Comparison of ENCODE assay signal across 13 cellular contexts in the genomic region with DNA sequence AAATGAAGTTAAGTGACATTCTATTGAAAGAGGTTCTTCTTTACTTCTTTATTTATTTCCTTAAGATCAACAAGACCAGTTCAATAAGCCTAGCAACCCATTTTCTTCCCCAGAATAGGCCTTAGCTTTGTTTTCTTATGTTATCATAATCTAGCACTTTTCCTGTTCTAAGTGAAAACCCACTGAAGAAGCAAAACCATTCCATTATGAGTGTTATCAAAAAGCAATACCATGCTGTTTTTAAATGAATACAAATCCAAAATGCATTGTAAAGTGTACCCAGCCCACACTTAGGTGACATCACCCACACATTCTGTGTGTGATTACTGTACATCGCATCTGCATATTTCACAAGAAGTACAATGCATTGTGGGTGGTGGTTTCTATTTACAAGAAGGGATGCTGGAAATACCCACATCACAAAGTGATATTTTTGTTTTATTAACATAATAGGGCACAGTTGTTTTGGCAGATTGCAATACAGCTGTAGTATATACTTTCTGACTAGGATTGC.
DNase-seq lines count a peak whose midpoint lies in the region; ATAC-seq lines count a peak whose summit lies in the region.
"Had no signal": no experiment of that assay in that cellular context is flagged by ENCODE, and none has a peak within 500 bp of the region (broad histone marks: within the 10 kb centered on the region; RNA-seq: fewer than 3 reads in every experiment).

No MANE protein-coding gene starts in this region.

- no peaks in the 10 kb centered on the region for H3K4me1 ChIP-seq in adipocyte (ENCODE audit: control insufficient read depth, insufficient read depth, low read length)
- H3K4me1 ChIP-seq: parathyroid adenoma, uterus had no signal

- no peak overlapping the region for H3K9ac ChIP-seq in adipocyte (ENCODE audit: low read length)
- H3K9ac ChIP-seq: parathyroid adenoma had no signal

- peak; percentile 33 for DNase-seq in activated CD4-positive, alpha-beta memory T cell treated with anti-CD3 and anti-CD28 coated beads for 36 hours
- DNase-seq in activated CD4-positive, alpha-beta memory T cell treated with anti-CD3 and anti-CD28 coated beads, Interleukin-2, amount 10 ng/mL, durations not matched to agents 7 days and 5 days = no peak
- DNase-seq in adipocyte (ENCODE audit: low read depth) = peak; percentile 30
- DNase-seq in sciatic nerve (ENCODE audit: low spot score) = no peak
- DNase-seq in EL = no peak
- no peak for DNase-seq in cardiac septum (ENCODE audit: low spot score)
- DNase-seq in T-helper 9 cell = no peak
- DNase-seq: NCI-H1417 treated with DMSO at 0.1 percent for 48 hours, uterus had no signal

- H3K27me3 Mint-ChIP-seq in activated CD4-positive, alpha-beta memory T cell treated with anti-CD3 and anti-CD28 coated beads for 36 hours = no peaks in the 10 kb centered on the region
- H3K27me3 Mint-ChIP-seq in activated CD4-positive, alpha-beta memory T cell treated with anti-CD3 and anti-CD28 coated beads, Interleukin-2, amount 10 ng/mL, durations not matched to agents 7 days and 5 days = peaks cover 2% of the 10 kb centered on the region

- no peaks in the 10 kb centered on the region for H3K9me3 ChIP-seq in adipocyte (ENCODE audit: control insufficient read depth, low read length)
- H3K9me3 ChIP-seq: uterus had no signal

- no peaks in the 10 kb centered on the region for H3K36me3 ChIP-seq in adipocyte (ENCODE audit: control insufficient read depth, insufficient read depth, low read length, severe bottlenecking)
- H3K36me3 ChIP-seq: cardiac muscle cell, uterus had no signal

- ATAC-seq in HG03060 (IDR thresholded peaks at IDR 0.05; ENCODE audit: low read depth, unreplicated experiment) (peak; percentile 42), sciatic nerve (peak; percentile 39)

- H3K27me3 ChIP-seq in adipocyte (replicated peaks; ENCODE audit: control insufficient read depth, insufficient read depth, low read length) = no peaks in the 10 kb centered on the region
- H3K27me3 ChIP-seq: cardiac muscle cell, uterus had no signal

- no peak overlapping the region for H3K4me3 ChIP-seq in adipocyte (ENCODE audit: low read length)
- H3K4me3 ChIP-seq: cardiac muscle cell, uterus had no signal

- H3K27ac Mint-ChIP-seq in activated CD4-positive, alpha-beta memory T cell treated with anti-CD3 and anti-CD28 coated beads for 36 hours = peak overlapping the region; percentile 34
- H3K27ac Mint-ChIP-seq in activated CD4-positive, alpha-beta memory T cell treated with anti-CD3 and anti-CD28 coated beads, Interleukin-2, amount 10 ng/mL, durations not matched to agents 7 days and 5 days = no peak overlapping the region
- H3K27ac Mint-ChIP-seq: mesothelial cell of epicardium had no signal

- no peaks in the 10 kb centered on the region for H3K9me3 Mint-ChIP-seq in activated CD4-positive, alpha-beta memory T cell treated with anti-CD3 and anti-CD28 coated beads for 36 hours
- no peaks in the 10 kb centered on the region for H3K9me3 Mint-ChIP-seq in activated CD4-positive, alpha-beta memory T cell treated with anti-CD3 and anti-CD28 coated beads, Interleukin-2, amount 10 ng/mL, durations not matched to agents 7 days and 5 days
- H3K9me3 Mint-ChIP-seq: mesothelial cell of epicardium had no signal

- POLR2A ChIA-PET in activated CD4-positive, alpha-beta memory T cell treated with anti-CD3 and anti-CD28 coated beads for 36 hours (lab: Charles Lee) = no interaction called here
- POLR2A ChIA-PET in activated CD4-positive, alpha-beta memory T cell treated with anti-CD3 and anti-CD28 coated beads, Interleukin-2, amount 10 ng/mL, durations not matched to agents 7 days and 5 days (lab: Charles Lee) = no interaction called here

- intact Hi-C loops in activated CD4-positive, alpha-beta memory T cell treated with anti-CD3 and anti-CD28 coated beads for 36 hours (cut with micrococcal nuclease) = loop anchor here (1.0 to 5.0 kb wide), 6 partner anchors 438 to 1816 kb away; a partner anchor contains a TSS
- intact Hi-C loops in sciatic nerve (cut with DNase I) (loop anchor here (10.0 kb wide), 1 partner anchor 1207 kb away; no protein-coding TSS in a partner anchor), cardiac septum (cut with DNase I) (no loop called here)

- H3K4me1 Mint-ChIP-seq in activated CD4-positive, alpha-beta memory T cell treated with anti-CD3 and anti-CD28 coated beads for 36 hours (ENCODE audit: low read depth) = peaks cover 20% of the 10 kb centered on the region
- H3K4me1 Mint-ChIP-seq in activated CD4-positive, alpha-beta memory T cell treated with anti-CD3 and anti-CD28 coated beads, Interleukin-2, amount 10 ng/mL, durations not matched to agents 7 days and 5 days = peaks cover 11% of the 10 kb centered on the region

- H3K36me3 Mint-ChIP-seq in activated CD4-positive, alpha-beta memory T cell treated with anti-CD3 and anti-CD28 coated beads for 36 hours = no peaks in the 10 kb centered on the region
- no peaks in the 10 kb centered on the region for H3K36me3 Mint-ChIP-seq in activated CD4-positive, alpha-beta memory T cell treated with anti-CD3 and anti-CD28 coated beads, Interleukin-2, amount 10 ng/mL, durations not matched to agents 7 days and 5 days (ENCODE audit: low read depth)
- H3K36me3 Mint-ChIP-seq: mesothelial cell of epicardium had no signal

- H3K4me3 Mint-ChIP-seq in activated CD4-positive, alpha-beta memory T cell treated with anti-CD3 and anti-CD28 coated beads for 36 hours = no peak overlapping the region
- no peak overlapping the region for H3K4me3 Mint-ChIP-seq in activated CD4-positive, alpha-beta memory T cell treated with anti-CD3 and anti-CD28 coated beads, Interleukin-2, amount 10 ng/mL, durations not matched to agents 7 days and 5 days
- H3K4me3 Mint-ChIP-seq: mesothelial cell of epicardium had no signal

- CTCF ChIA-PET in activated CD4-positive, alpha-beta memory T cell treated with anti-CD3 and anti-CD28 coated beads for 36 hours (lab: Charles Lee) = interaction anchor here (0.5 to 3.5 kb wide), 7 partner anchors 37 to 1804 kb away, joined by 3 to 34 read pairs (median 4); no protein-coding TSS in a partner anchor
- CTCF ChIA-PET in activated CD4-positive, alpha-beta memory T cell treated with anti-CD3 and anti-CD28 coated beads, Interleukin-2, amount 10 ng/mL, durations not matched to agents 7 days and 5 days (lab: Charles Lee) = interaction anchor here (0.9 kb wide), 2 partner anchors 956 to 1515 kb away, joined by 3 to 4 read pairs; no protein-coding TSS in a partner anchor

Comparison
In these comparisons a context has a peak if more than half of its experiments do, and no peak if none do; other contexts are left out.
1. DNase-seq: peak in activated CD4-positive, alpha-beta memory T cell treated with anti-CD3 and anti-CD28 coated beads for 36 hours (single experiment) and adipocyte (single experiment); none in activated CD4-positive, alpha-beta memory T cell treated with anti-CD3 and anti-CD28 coated beads, Interleukin-2, amount 10 ng/mL, durations not matched to agents 7 days and 5 days (single experiment), sciatic nerve (single experiment), EL (single experiment), cardiac septum (single experiment) and T-helper 9 cell (single experiment).